Comparison of ENCODE assay signal across 1 cellular context in genomic region chr4:139887378-139887801, GRCh38.
TF ChIP-seq lines count a peak whose summit lies in the region.

No MANE protein-coding gene starts in this region.

TF ChIP-seq in HepG2, 621 proteins besides CTCF, POLR2A, EP300 and RAD21 (continued from another document):
- TF ChIP-seq ATF7 (IDR thresholded peaks at IDR 0.05) (no peak), ATF7 (CRISPR knock-in tag; IDR thresholded peaks at IDR 0.05) (no peak)
